ENCODE assay signal across 1 cellular context in the genomic region with DNA sequence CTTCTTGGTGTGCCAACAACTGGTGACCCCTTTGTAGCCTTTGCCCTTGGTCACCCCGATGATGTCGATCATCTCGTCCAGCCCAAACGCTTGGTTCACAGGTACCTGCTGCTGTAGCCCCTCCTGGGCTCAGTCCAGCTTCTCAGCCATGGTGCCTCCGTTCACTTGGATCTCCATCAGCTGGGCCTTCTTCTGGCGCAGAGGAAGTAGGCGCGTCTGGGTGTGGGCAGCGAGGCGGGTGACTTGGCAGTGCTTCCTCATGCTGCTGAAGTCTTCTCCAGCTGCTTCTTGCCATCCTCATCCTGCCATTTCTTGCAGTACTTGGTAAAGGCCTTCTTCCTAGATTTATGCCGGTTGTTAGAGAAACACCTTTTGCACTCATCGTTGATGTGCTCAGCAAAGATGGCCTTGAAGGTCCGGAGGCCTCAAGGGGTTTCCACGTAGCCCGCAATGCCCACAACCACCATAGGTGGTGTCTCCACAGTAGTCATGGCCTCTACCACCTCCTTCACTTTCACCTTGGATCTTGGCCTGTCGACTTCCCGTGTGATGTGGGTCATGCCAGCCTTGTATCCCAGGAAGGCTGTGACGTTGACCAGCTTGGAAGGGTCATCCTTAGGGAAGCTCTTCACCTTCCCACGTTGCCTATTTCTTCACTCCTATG.
TF ChIP-seq lines count a peak whose summit lies in the region.

No MANE protein-coding gene starts in this region.

TF ChIP-seq in K562, 482 proteins besides CTCF, POLR2A, EP300 and RAD21 (continued from another document):
- TF ChIP-seq, protein P1, sequence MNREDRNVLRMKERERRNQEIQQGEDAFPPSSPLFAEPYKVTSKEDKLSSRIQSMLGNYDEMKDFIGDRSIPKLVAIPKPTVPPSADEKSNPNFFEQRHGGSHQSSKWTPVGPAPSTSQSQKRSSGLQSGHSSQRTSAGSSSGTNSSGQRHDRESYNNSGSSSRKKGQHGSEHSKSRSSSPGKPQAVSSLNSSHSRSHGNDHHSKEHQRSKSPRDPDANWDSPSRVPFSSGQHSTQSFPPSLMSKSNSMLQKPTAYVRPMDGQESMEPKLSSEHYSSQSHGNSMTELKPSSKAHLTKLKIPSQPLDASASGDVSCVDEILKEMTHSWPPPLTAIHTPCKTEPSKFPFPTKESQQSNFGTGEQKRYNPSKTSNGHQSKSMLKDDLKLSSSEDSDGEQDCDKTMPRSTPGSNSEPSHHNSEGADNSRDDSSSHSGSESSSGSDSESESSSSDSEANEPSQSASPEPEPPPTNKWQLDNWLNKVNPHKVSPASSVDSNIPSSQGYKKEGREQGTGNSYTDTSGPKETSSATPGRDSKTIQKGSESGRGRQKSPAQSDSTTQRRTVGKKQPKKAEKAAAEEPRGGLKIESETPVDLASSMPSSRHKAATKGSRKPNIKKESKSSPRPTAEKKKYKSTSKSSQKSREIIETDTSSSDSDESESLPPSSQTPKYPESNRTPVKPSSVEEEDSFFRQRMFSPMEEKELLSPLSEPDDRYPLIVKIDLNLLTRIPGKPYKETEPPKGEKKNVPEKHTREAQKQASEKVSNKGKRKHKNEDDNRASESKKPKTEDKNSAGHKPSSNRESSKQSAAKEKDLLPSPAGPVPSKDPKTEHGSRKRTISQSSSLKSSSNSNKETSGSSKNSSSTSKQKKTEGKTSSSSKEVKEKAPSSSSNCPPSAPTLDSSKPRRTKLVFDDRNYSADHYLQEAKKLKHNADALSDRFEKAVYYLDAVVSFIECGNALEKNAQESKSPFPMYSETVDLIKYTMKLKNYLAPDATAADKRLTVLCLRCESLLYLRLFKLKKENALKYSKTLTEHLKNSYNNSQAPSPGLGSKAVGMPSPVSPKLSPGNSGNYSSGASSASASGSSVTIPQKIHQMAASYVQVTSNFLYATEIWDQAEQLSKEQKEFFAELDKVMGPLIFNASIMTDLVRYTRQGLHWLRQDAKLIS (CRISPR knock-in tag; IDR thresholded peaks at IDR 0.05), result no peak
- TF ChIP-seq POLR3G (IDR thresholded peaks at IDR 0.05; ENCODE audit: extremely low read depth, insufficient read length, insufficient replicate concordance), result no peak
- TF ChIP-seq, protein P2, sequence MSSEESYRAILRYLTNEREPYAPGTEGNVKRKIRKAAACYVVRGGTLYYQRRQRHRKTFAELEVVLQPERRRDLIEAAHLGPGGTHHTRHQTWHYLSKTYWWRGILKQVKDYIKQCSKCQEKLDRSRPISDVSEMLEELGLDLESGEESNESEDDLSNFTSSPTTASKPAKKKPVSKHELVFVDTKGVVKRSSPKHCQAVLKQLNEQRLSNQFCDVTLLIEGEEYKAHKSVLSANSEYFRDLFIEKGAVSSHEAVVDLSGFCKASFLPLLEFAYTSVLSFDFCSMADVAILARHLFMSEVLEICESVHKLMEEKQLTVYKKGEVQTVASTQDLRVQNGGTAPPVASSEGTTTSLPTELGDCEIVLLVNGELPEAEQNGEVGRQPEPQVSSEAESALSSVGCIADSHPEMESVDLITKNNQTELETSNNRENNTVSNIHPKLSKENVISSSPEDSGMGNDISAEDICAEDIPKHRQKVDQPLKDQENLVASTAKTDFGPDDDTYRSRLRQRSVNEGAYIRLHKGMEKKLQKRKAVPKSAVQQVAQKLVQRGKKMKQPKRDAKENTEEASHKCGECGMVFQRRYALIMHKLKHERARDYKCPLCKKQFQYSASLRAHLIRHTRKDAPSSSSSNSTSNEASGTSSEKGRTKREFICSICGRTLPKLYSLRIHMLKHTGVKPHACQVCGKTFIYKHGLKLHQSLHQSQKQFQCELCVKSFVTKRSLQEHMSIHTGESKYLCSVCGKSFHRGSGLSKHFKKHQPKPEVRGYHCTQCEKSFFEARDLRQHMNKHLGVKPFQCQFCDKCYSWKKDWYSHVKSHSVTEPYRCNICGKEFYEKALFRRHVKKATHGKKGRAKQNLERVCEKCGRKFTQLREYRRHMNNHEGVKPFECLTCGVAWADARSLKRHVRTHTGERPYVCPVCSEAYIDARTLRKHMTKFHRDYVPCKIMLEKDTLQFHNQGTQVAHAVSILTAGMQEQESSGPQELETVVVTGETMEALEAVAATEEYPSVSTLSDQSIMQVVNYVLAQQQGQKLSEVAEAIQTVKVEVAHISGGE (CRISPR knock-in tag; IDR thresholded peaks at IDR 0.05), result no peak
- TF ChIP-seq CXXC5 (CRISPR knock-in tag; IDR thresholded peaks at IDR 0.05), result no peak
- TF ChIP-seq ZNF184 (CRISPR knock-in tag; IDR thresholded peaks at IDR 0.05), result no peak
- no peak for TF ChIP-seq ZNF41 (CRISPR knock-in tag; conservative IDR thresholded peaks at IDR 0.05)
- TF ChIP-seq NFYB (IDR thresholded peaks at IDR 0.05; ENCODE audit: extremely low read depth, insufficient read length), result no peak
- no peak for TF ChIP-seq ZNF507 (tag; conservative IDR thresholded peaks at IDR 0.05)
- TF ChIP-seq DMBX1 (CRISPR knock-in tag; IDR thresholded peaks at IDR 0.05; ENCODE audit: borderline replicate concordance), result no peak
- TF ChIP-seq, protein P3, sequence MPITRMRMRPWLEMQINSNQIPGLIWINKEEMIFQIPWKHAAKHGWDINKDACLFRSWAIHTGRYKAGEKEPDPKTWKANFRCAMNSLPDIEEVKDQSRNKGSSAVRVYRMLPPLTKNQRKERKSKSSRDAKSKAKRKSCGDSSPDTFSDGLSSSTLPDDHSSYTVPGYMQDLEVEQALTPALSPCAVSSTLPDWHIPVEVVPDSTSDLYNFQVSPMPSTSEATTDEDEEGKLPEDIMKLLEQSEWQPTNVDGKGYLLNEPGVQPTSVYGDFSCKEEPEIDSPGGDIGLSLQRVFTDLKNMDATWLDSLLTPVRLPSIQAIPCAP (CRISPR knock-in tag; IDR thresholded peaks at IDR 0.05; ENCODE audit: borderline replicate concordance), result no peak
- no peak for TF ChIP-seq SMAD4 (CRISPR knock-in tag; conservative IDR thresholded peaks at IDR 0.05)
- TF ChIP-seq MCM7 (IDR thresholded peaks at IDR 0.05), result no peak
TF ChIP-seq in K562: peak in this region for 0.
